1 cellular context compared by ENCODE assay signal in genomic region chr6:17974570-17975368, GRCh38.
TF ChIP-seq lines count a peak whose summit lies in the region.

No MANE protein-coding gene starts in this region.

TF ChIP-seq in IMR-90, 13 proteins besides CTCF, POLR2A, EP300 and RAD21 (continued from another document):
- TF ChIP-seq MAZ (IDR thresholded peaks at IDR 0.05; ENCODE audit: borderline replicate concordance, low read depth, low read length): no peak
